Comparison of ENCODE assay signal across 14 cellular contexts in genomic region chr4:108272566-108272965, GRCh38.
A peak's percentile ranks its signal among the peaks of the same experiment; 100 is the strongest.
DNase-seq lines count a peak whose midpoint lies in the region.
"Had no signal": no experiment of that assay in that cellular context is flagged by ENCODE, and none has a peak within 500 bp of the region (broad histone marks: within the 10 kb centered on the region; RNA-seq: fewer than 3 reads in every experiment).

No MANE protein-coding gene starts in this region.

- peak; percentile 32 for DNase-seq in DMS 273 (lab: John Stamatoyannopoulos, UW; ENCODE audit: unreplicated experiment)
- DNase-seq in DMS 273 treated with DMSO at 0.1 percent for 48 hours (lab: John Stamatoyannopoulos, UW): no peak
- DNase-seq in LHCN-M2 (ENCODE audit: low read depth): peak; percentile 88
- DNase-seq in astrocyte of the hippocampus (ENCODE audit: low read depth, low spot score): peak; percentile 46
- DNase-seq in kidney glomerular epithelial cell (lab: John Stamatoyannopoulos, UW): peak; percentile 91
- no peak for DNase-seq in NCI-H524 (lab: John Stamatoyannopoulos, UW)
- DNase-seq in HuH-7.5 (ENCODE audit: low spot score): no peak
- no peak for DNase-seq in HuH-7 (ENCODE audit: low spot score)
- DNase-seq: activated CD4-positive, alpha-beta T cell treated with anti-CD3 and anti-CD28 coated beads, Interleukin-2, amount 50 U/mL, for 4 hours; activated T-cell treated with anti-CD3 and anti-CD28 coated beads, Interleukin-2, amount 50 U/mL, for 48 hours; amniotic stem cell; left colon; NCI-H1105; NCI-H345 had no signal

Comparison
In these comparisons a context has a peak if more than half of its experiments do, and no peak if none do; other contexts are left out.
1. DNase-seq: peak in DMS 273 (single experiment), LHCN-M2 (single experiment), astrocyte of the hippocampus (single experiment) and kidney glomerular epithelial cell (single experiment); none in DMS 273 treated with DMSO at 0.1 percent for 48 hours (single experiment), NCI-H524 (0 of 2), HuH-7.5 (single experiment) and HuH-7 (single experiment).